12 cellular contexts compared by ENCODE assay signal in the genomic region with DNA sequence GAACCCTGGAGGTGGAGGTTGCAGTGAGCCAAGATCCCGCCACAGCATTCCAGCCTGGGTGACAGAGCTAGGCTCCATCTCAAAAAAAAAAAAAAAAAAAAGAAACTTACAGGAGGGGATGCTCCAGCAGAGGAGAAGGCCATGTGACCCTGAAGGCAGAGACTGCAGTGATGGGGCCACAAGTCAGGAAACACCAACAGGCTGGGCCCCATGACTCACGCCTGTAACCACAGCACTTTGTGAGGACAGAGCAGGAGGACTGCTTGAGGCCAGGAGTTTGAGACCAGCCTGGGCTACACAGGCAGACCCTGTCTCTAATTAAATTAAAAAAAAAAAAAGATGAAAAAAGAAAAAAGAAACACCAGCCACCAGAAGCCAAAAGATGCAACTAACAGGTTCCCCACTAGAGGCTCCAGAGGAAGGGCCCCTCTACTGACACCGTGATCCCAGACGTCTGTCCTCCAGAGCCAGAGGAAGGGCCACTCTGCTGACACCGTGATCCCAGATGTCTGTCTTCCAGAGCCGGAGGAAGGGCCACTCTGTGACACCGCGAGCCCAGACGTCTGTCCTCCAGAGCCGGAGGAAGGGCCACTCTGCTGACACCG. TPM values are rescaled to one million over a fixed set of nuclear protein-coding genes. Genes with fewer than 3 reads are reported as not detected.
DNase-seq lines count a peak whose midpoint lies in the region; ATAC-seq and TF ChIP-seq lines count a peak whose summit lies in the region.
"Had no signal": no experiment of that assay in that cellular context is flagged by ENCODE, and none has a peak within 500 bp of the region (broad histone marks: within the 10 kb centered on the region; RNA-seq: fewer than 3 reads in every experiment).

No MANE protein-coding gene starts in this region.

- H3K9me3 Mint-ChIP-seq in activated CD8-positive, alpha-beta memory T cell treated with anti-CD3 and anti-CD28 coated beads, Interleukin-2, amount 10 ng/mL, durations not matched to agents 7 days and 5 days (ENCODE audit: low read depth) = no peaks in the 10 kb centered on the region
- no peaks in the 10 kb centered on the region for H3K9me3 Mint-ChIP-seq in activated CD8-positive, alpha-beta T cell treated with anti-CD3 and anti-CD28 coated beads for 36 hours
- no peaks in the 10 kb centered on the region for H3K9me3 Mint-ChIP-seq in stimulated activated effector memory CD8-positive, alpha-beta T cell treated with anti-CD3 and anti-CD28 coated beads, Interleukin-12 subunit alpha, Interleukin-12 subunit beta, amount 100 ng/mL, for 72 hours

- peaks cover 17% of the 10 kb centered on the region for H3K27me3 Mint-ChIP-seq in activated CD8-positive, alpha-beta memory T cell treated with anti-CD3 and anti-CD28 coated beads, Interleukin-2, amount 10 ng/mL, durations not matched to agents 7 days and 5 days
- peaks cover 14% of the 10 kb centered on the region for H3K27me3 Mint-ChIP-seq in activated CD8-positive, alpha-beta T cell treated with anti-CD3 and anti-CD28 coated beads for 36 hours

- TF ChIP-seq POLR2A in prostate gland (IDR thresholded peaks at IDR 0.05) = no peak
- TF ChIP-seq POLR2A in lower leg skin (IDR thresholded peaks at IDR 0.05) = no peak

- CTCF ChIA-PET in activated CD8-positive, alpha-beta memory T cell treated with anti-CD3 and anti-CD28 coated beads, Interleukin-2, amount 10 ng/mL, durations not matched to agents 7 days and 5 days (lab: Charles Lee) = interaction anchor here (0.6 kb wide), 1 partner anchor 960 kb away, joined by 3 read pairs; no protein-coding TSS in a partner anchor
- CTCF ChIA-PET in activated CD8-positive, alpha-beta T cell treated with anti-CD3 and anti-CD28 coated beads for 36 hours (lab: Charles Lee) = no interaction called here

- H3K9me3 ChIP-seq in prostate gland = no peaks in the 10 kb centered on the region
- H3K9me3 ChIP-seq: esophagus muscularis mucosa, SJSA1 had no signal

- H3K27ac ChIP-seq in prostate gland = no peak overlapping the region
- H3K27ac ChIP-seq: esophagus muscularis mucosa, SJSA1 had no signal

- peak; percentile 63 for ATAC-seq in activated CD8-positive, alpha-beta memory T cell treated with anti-CD3 and anti-CD28 coated beads, Interleukin-2, amount 10 ng/mL, durations not matched to agents 7 days and 5 days
- ATAC-seq in HG03196 (IDR thresholded peaks at IDR 0.05; ENCODE audit: unreplicated experiment) (peak; percentile 65), GM18861 (IDR thresholded peaks at IDR 0.05; ENCODE audit: unreplicated experiment) (no peak)
- ATAC-seq in activated CD8-positive, alpha-beta T cell treated with anti-CD3 and anti-CD28 coated beads for 36 hours = peak; percentile 94
- ATAC-seq in stimulated activated effector memory CD8-positive, alpha-beta T cell treated with anti-CD3 and anti-CD28 coated beads, Interleukin-12 subunit alpha, Interleukin-12 subunit beta, amount 100 ng/mL, for 72 hours = peak; percentile 93

- H3K27ac Mint-ChIP-seq in activated CD8-positive, alpha-beta memory T cell treated with anti-CD3 and anti-CD28 coated beads, Interleukin-2, amount 10 ng/mL, durations not matched to agents 7 days and 5 days = no peak overlapping the region
- no peak overlapping the region for H3K27ac Mint-ChIP-seq in activated CD8-positive, alpha-beta T cell treated with anti-CD3 and anti-CD28 coated beads for 36 hours
- H3K27ac Mint-ChIP-seq in stimulated activated effector memory CD8-positive, alpha-beta T cell treated with anti-CD3 and anti-CD28 coated beads, Interleukin-12 subunit alpha, Interleukin-12 subunit beta, amount 100 ng/mL, for 72 hours = no peak overlapping the region

- TF ChIP-seq CTCF in activated CD8-positive, alpha-beta T cell treated with anti-CD3 and anti-CD28 coated beads for 36 hours (IDR thresholded peaks at IDR 0.05) = no peak
- TF ChIP-seq CTCF in prostate gland (IDR thresholded peaks at IDR 0.05) (no peak), lower leg skin (IDR thresholded peaks at IDR 0.05) (no peak)

- H3K27me3 ChIP-seq in prostate gland (replicated peaks; ENCODE audit: insufficient read depth) = no peaks in the 10 kb centered on the region
- H3K27me3 ChIP-seq: esophagus muscularis mucosa, SJSA1 had no signal

- peaks cover 13% of the 10 kb centered on the region for H3K4me1 Mint-ChIP-seq in activated CD8-positive, alpha-beta memory T cell treated with anti-CD3 and anti-CD28 coated beads, Interleukin-2, amount 10 ng/mL, durations not matched to agents 7 days and 5 days
- H3K4me1 Mint-ChIP-seq in activated CD8-positive, alpha-beta T cell treated with anti-CD3 and anti-CD28 coated beads for 36 hours (ENCODE audit: low read depth) = peaks cover 7% of the 10 kb centered on the region
- H3K4me1 Mint-ChIP-seq in stimulated activated effector memory CD8-positive, alpha-beta T cell treated with anti-CD3 and anti-CD28 coated beads, Interleukin-12 subunit alpha, Interleukin-12 subunit beta, amount 100 ng/mL, for 72 hours = peaks cover 14% of the 10 kb centered on the region

- DNase-seq in activated CD8-positive, alpha-beta memory T cell treated with anti-CD3 and anti-CD28 coated beads, Interleukin-2, amount 10 ng/mL, durations not matched to agents 7 days and 5 days = peak; percentile 61
- DNase-seq in activated CD8-positive, alpha-beta memory T cell treated with anti-CD3 and anti-CD28 coated beads for 24 hours = no peak
- DNase-seq in activated CD8-positive, alpha-beta T cell treated with anti-CD3 and anti-CD28 coated beads for 36 hours = peak; percentile 70
- DNase-seq in stimulated activated effector memory CD8-positive, alpha-beta T cell treated with anti-CD3 and anti-CD28 coated beads, Interleukin-12 subunit alpha, Interleukin-12 subunit beta, amount 100 ng/mL, for 72 hours (ENCODE audit: low spot score in 2 of 2) = no peak
- no peak for DNase-seq in prostate gland (ENCODE audit: low spot score)
- no peak for DNase-seq in lower leg skin (ENCODE audit: low spot score in 2 of 2)
- DNase-seq: activated naive CD4-positive, alpha-beta T cell had no signal

- H3K36me3 ChIP-seq in prostate gland = no peaks in the 10 kb centered on the region
- H3K36me3 ChIP-seq: esophagus muscularis mucosa, SJSA1 had no signal

- H3K36me3 Mint-ChIP-seq in activated CD8-positive, alpha-beta memory T cell treated with anti-CD3 and anti-CD28 coated beads, Interleukin-2, amount 10 ng/mL, durations not matched to agents 7 days and 5 days = no peaks in the 10 kb centered on the region
- H3K36me3 Mint-ChIP-seq in activated CD8-positive, alpha-beta T cell treated with anti-CD3 and anti-CD28 coated beads for 36 hours (ENCODE audit: low read depth) = no peaks in the 10 kb centered on the region
- no peaks in the 10 kb centered on the region for H3K36me3 Mint-ChIP-seq in stimulated activated effector memory CD8-positive, alpha-beta T cell treated with anti-CD3 and anti-CD28 coated beads, Interleukin-12 subunit alpha, Interleukin-12 subunit beta, amount 100 ng/mL, for 72 hours
- H3K36me3 Mint-ChIP-seq: IgD-negative memory B cell had no signal

- H3K4me1 ChIP-seq in prostate gland (replicated peaks) = no peaks in the 10 kb centered on the region
- H3K4me1 ChIP-seq: esophagus muscularis mucosa, SJSA1 had no signal

- H3K4me3 ChIP-seq in prostate gland = no peak overlapping the region
- no peak overlapping the region for H3K4me3 ChIP-seq in lower leg skin (ENCODE audit: low read depth, poor library complexity, severe bottlenecking)
- H3K4me3 ChIP-seq: esophagus muscularis mucosa, SJSA1 had no signal

- POLR2A ChIA-PET in activated CD8-positive, alpha-beta T cell treated with anti-CD3 and anti-CD28 coated beads for 36 hours (lab: Charles Lee) = no interaction called here

- intact Hi-C loops in activated CD8-positive, alpha-beta T cell treated with anti-CD3 and anti-CD28 coated beads for 36 hours (cut with micrococcal nuclease) = no loop called here
- intact Hi-C loops in prostate gland (cut with DNase I) = no loop called here
- intact Hi-C loops in lower leg skin (cut with DNase I; ENCODE audit: low total_unique reads) = no loop called here

- WGBS in prostate gland = 63% methylated on average over 11 of the region's 11 CpGs
- WGBS in lower leg skin, 2 donors = 63 to 70% methylated on average over 11 of the region's 11 CpGs

- H3K4me3 Mint-ChIP-seq in activated CD8-positive, alpha-beta memory T cell treated with anti-CD3 and anti-CD28 coated beads, Interleukin-2, amount 10 ng/mL, durations not matched to agents 7 days and 5 days = no peak overlapping the region
- no peak overlapping the region for H3K4me3 Mint-ChIP-seq in activated CD8-positive, alpha-beta T cell treated with anti-CD3 and anti-CD28 coated beads for 36 hours
- no peak overlapping the region for H3K4me3 Mint-ChIP-seq in stimulated activated effector memory CD8-positive, alpha-beta T cell treated with anti-CD3 and anti-CD28 coated beads, Interleukin-12 subunit alpha, Interleukin-12 subunit beta, amount 100 ng/mL, for 72 hours
- H3K4me3 Mint-ChIP-seq: IgD-negative memory B cell had no signal

RNA-seq across cellular contexts. Expression of gene GLT1D1, which starts 9.1 kb away (rescaled TPM):
- under 1 TPM; 0.12 to 0.70 TPM for total RNA-seq in activated CD8-positive, alpha-beta memory T cell treated with anti-CD3 and anti-CD28 coated beads, Interleukin-2, amount 10 ng/mL, durations not matched to agents 7 days and 5 days
- total RNA-seq in activated CD8-positive, alpha-beta T cell treated with anti-CD3 and anti-CD28 coated beads for 36 hours = under 1 TPM; 0.32 to 0.49 TPM
- total RNA-seq in prostate gland = 1 to 10 TPM in 1 of 2 donors, not detected in 1; 1.9 TPM
- total RNA-seq in lower leg skin = 1 to 10 TPM; 1.5 to 2.2 (median 1.9) TPM
- total RNA-seq: SJSA1 had no signal

RNA-seq across cellular contexts. Expression of gene SLC15A4, which starts 20.4 kb away (rescaled TPM):
- 10 to 100 TPM; 23.0 to 26.0 TPM for total RNA-seq in activated CD8-positive, alpha-beta memory T cell treated with anti-CD3 and anti-CD28 coated beads, Interleukin-2, amount 10 ng/mL, durations not matched to agents 7 days and 5 days
- 10 to 100 TPM; 26.4 to 26.8 TPM for total RNA-seq in activated CD8-positive, alpha-beta T cell treated with anti-CD3 and anti-CD28 coated beads for 36 hours
- total RNA-seq in prostate gland (10 to 100 TPM; 33.5 to 51.5 TPM), lower leg skin (10 to 100 TPM; 41.3 to 55.1 (median 43.6) TPM)

Comparison
In these comparisons a context has a peak if more than half of its experiments do, and no peak if none do; other contexts are left out.
1. DNase-seq: peak in activated CD8-positive, alpha-beta memory T cell treated with anti-CD3 and anti-CD28 coated beads, Interleukin-2, amount 10 ng/mL, durations not matched to agents 7 days and 5 days (single experiment) and activated CD8-positive, alpha-beta T cell treated with anti-CD3 and anti-CD28 coated beads for 36 hours (single experiment); none in activated CD8-positive, alpha-beta memory T cell treated with anti-CD3 and anti-CD28 coated beads for 24 hours (single experiment), stimulated activated effector memory CD8-positive, alpha-beta T cell treated with anti-CD3 and anti-CD28 coated beads, Interleukin-12 subunit alpha, Interleukin-12 subunit beta, amount 100 ng/mL, for 72 hours (0 of 2), prostate gland (single experiment) and lower leg skin (0 of 2).